ENCODE assay signal across 25 cellular contexts in genomic region chr2:227642691-227643090, GRCh38. TPM values are rescaled to one million over a fixed set of nuclear protein-coding genes. Genes with fewer than 3 reads are reported as not detected.
"Had no signal": no experiment of that assay in that cellular context is flagged by ENCODE, and none has a peak within 500 bp of the region (broad histone marks: within the 10 kb centered on the region; RNA-seq: fewer than 3 reads in every experiment).

No MANE protein-coding gene starts in this region.

- H3K4me3 Mint-ChIP-seq: activated CD4-positive, alpha-beta T cell treated with anti-CD3 and anti-CD28 coated beads, Interleukin-2, amount 10 ng/mL, durations not matched to agents 24 days and 14 days; activated CD8-positive, alpha-beta T cell treated with anti-CD3 and anti-CD28 coated beads, Interleukin-2, amount 10 ng/mL, durations not matched to agents 7 days and 5 days; activated naive CD8-positive, alpha-beta T cell treated with anti-CD3 and anti-CD28 coated beads, Interleukin-2, amount 10 ng/mL, durations not matched to agents 7 days and 5 days; activated T-cell treated with anti-CD3 and anti-CD28 coated beads, Interleukin-2, amount 50 U/mL, for 24 hours; dendritic cell treated with granulocyte-macrophage colony-stimulating factor and Interleukin-4, amounts not matched to agents 40 ng/mL and 50 ng/mL, for 4 days; naive thymus-derived CD8-positive, alpha-beta T cell had no signal

- H3K9me3 Mint-ChIP-seq: activated CD4-positive, alpha-beta T cell treated with anti-CD3 and anti-CD28 coated beads, Interleukin-2, amount 10 ng/mL, durations not matched to agents 24 days and 14 days; activated naive CD8-positive, alpha-beta T cell treated with anti-CD3 and anti-CD28 coated beads, Interleukin-2, amount 10 ng/mL, durations not matched to agents 7 days and 5 days; activated T-cell treated with anti-CD3 and anti-CD28 coated beads, Interleukin-2, amount 50 U/mL, for 24 hours; activated T-helper 2 cell treated with anti-CD3 and anti-CD28 coated beads, Interferon-gamma antibody, Interleukin-2, Interleukin-4, amounts not matched to agents 10 μg/mL and 5 μg/mL and 100 μg/mL, durations not matched to agents 14 hours and 24 hours and 36 hours; dendritic cell treated with granulocyte-macrophage colony-stimulating factor and Interleukin-4, amounts not matched to agents 40 ng/mL and 50 ng/mL, for 4 days; naive thymus-derived CD8-positive, alpha-beta T cell had no signal

- H3K79me2 ChIP-seq: parathyroid adenoma had no signal

- DNase-seq: activated CD4-positive, alpha-beta T cell treated with anti-CD3 and anti-CD28 coated beads, Interleukin-2, amount 10 ng/mL, durations not matched to agents 24 days and 14 days; activated CD8-positive, alpha-beta T cell treated with anti-CD3 and anti-CD28 coated beads, Interleukin-2, amount 10 ng/mL, durations not matched to agents 7 days and 5 days; activated naive CD4-positive, alpha-beta T cell treated with Interleukin-2 at 50 U/mL for 16 hours; activated naive CD8-positive, alpha-beta T cell treated with anti-CD3 and anti-CD28 coated beads, Interleukin-2, amount 10 ng/mL, durations not matched to agents 7 days and 5 days; activated T-cell treated with anti-CD3 and anti-CD28 coated beads, Interleukin-2, amount 50 U/mL, for 24 hours; anterior cingulate cortex; cerebellar nuclear complex; effector CD8-positive, alpha-beta T cell; gastrocnemius medialis; head of caudate nucleus; left lung; naive thymus-derived CD8-positive, alpha-beta T cell; sigmoid colon; stimulated activated CD4-positive, alpha-beta T cell treated with anti-CD3 and anti-CD28 coated beads, Interleukin-1b, Interleukin-23, amount 100 ng/mL, for 48 hours; stimulated activated CD8-positive, alpha-beta memory T cell treated with anti-CD3 and anti-CD28 coated beads, Interleukin-4, amount 100 ng/mL, for 48 hours; stimulated activated naive CD4-positive, alpha-beta T cell; T-helper 1 cell; T1000 had no signal

- H3K4me3 ChIP-seq: gastrocnemius medialis, left lung, sigmoid colon had no signal

- H3K27ac Mint-ChIP-seq: activated CD4-positive, alpha-beta T cell treated with anti-CD3 and anti-CD28 coated beads, Interleukin-2, amount 10 ng/mL, durations not matched to agents 24 days and 14 days; activated CD8-positive, alpha-beta T cell treated with anti-CD3 and anti-CD28 coated beads, Interleukin-2, amount 10 ng/mL, durations not matched to agents 7 days and 5 days; activated naive CD8-positive, alpha-beta T cell treated with anti-CD3 and anti-CD28 coated beads, Interleukin-2, amount 10 ng/mL, durations not matched to agents 7 days and 5 days; activated T-cell treated with anti-CD3 and anti-CD28 coated beads, Interleukin-2, amount 50 U/mL, for 24 hours; activated T-helper 2 cell treated with anti-CD3 and anti-CD28 coated beads, Interferon-gamma antibody, Interleukin-2, Interleukin-4, amounts not matched to agents 10 μg/mL and 5 μg/mL and 100 μg/mL, durations not matched to agents 14 hours and 24 hours and 36 hours; dendritic cell treated with granulocyte-macrophage colony-stimulating factor and Interleukin-4, amounts not matched to agents 40 ng/mL and 50 ng/mL, for 4 days had no signal

- H3K9ac ChIP-seq: parathyroid adenoma had no signal

- H3K27me3 ChIP-seq: gastrocnemius medialis, left lung, sigmoid colon had no signal

- H3K36me3 Mint-ChIP-seq: activated naive CD8-positive, alpha-beta T cell treated with anti-CD3 and anti-CD28 coated beads, Interleukin-2, amount 10 ng/mL, durations not matched to agents 7 days and 5 days; naive thymus-derived CD8-positive, alpha-beta T cell had no signal

- H3K36me3 ChIP-seq: gastrocnemius medialis, left lung, sigmoid colon had no signal

- ATAC-seq: activated CD8-positive, alpha-beta T cell treated with anti-CD3 and anti-CD28 coated beads, Interleukin-2, amount 10 ng/mL, durations not matched to agents 7 days and 5 days; gastrocnemius medialis; left lung; naive thymus-derived CD8-positive, alpha-beta T cell had no signal

- H3K27ac ChIP-seq: gastrocnemius medialis, left lung, parathyroid adenoma, sigmoid colon had no signal

- H3K9me3 ChIP-seq: gastrocnemius medialis, left lung, sigmoid colon had no signal

- H2AFZ ChIP-seq: parathyroid adenoma had no signal

- H3K4me1 ChIP-seq: gastrocnemius medialis, left lung, parathyroid adenoma, sigmoid colon had no signal

- H3K4me1 Mint-ChIP-seq: activated CD4-positive, alpha-beta T cell treated with anti-CD3 and anti-CD28 coated beads, Interleukin-2, amount 10 ng/mL, durations not matched to agents 24 days and 14 days; activated naive CD8-positive, alpha-beta T cell treated with anti-CD3 and anti-CD28 coated beads, Interleukin-2, amount 10 ng/mL, durations not matched to agents 7 days and 5 days; naive thymus-derived CD8-positive, alpha-beta T cell had no signal

RNA-seq across cellular contexts. Expression of gene SCYGR5, which starts 23.9 kb away (rescaled TPM):
- total RNA-seq: activated CD4-positive, alpha-beta T cell treated with anti-CD3 and anti-CD28 coated beads, Interleukin-2, amount 10 ng/mL, durations not matched to agents 24 days and 14 days; activated CD8-positive, alpha-beta T cell treated with anti-CD3 and anti-CD28 coated beads, Interleukin-2, amount 10 ng/mL, durations not matched to agents 7 days and 5 days; activated naive CD8-positive, alpha-beta T cell treated with anti-CD3 and anti-CD28 coated beads, Interleukin-2, amount 10 ng/mL, durations not matched to agents 7 days and 5 days; activated T-helper 2 cell treated with anti-CD3 and anti-CD28 coated beads, Interferon-gamma antibody, Interleukin-2, Interleukin-4, amounts not matched to agents 10 μg/mL and 5 μg/mL and 100 μg/mL, durations not matched to agents 14 hours and 24 hours and 36 hours; bronchial epithelial cell; fibroblast of lung; gastrocnemius medialis; kidney epithelial cell; left lung; naive thymus-derived CD8-positive, alpha-beta T cell; sigmoid colon; ureter had no signal

RNA-seq across cellular contexts. Expression of gene SCYGR4, which starts 25.4 kb away (rescaled TPM):
- total RNA-seq: activated CD4-positive, alpha-beta T cell treated with anti-CD3 and anti-CD28 coated beads, Interleukin-2, amount 10 ng/mL, durations not matched to agents 24 days and 14 days; activated CD8-positive, alpha-beta T cell treated with anti-CD3 and anti-CD28 coated beads, Interleukin-2, amount 10 ng/mL, durations not matched to agents 7 days and 5 days; activated naive CD8-positive, alpha-beta T cell treated with anti-CD3 and anti-CD28 coated beads, Interleukin-2, amount 10 ng/mL, durations not matched to agents 7 days and 5 days; activated T-helper 2 cell treated with anti-CD3 and anti-CD28 coated beads, Interferon-gamma antibody, Interleukin-2, Interleukin-4, amounts not matched to agents 10 μg/mL and 5 μg/mL and 100 μg/mL, durations not matched to agents 14 hours and 24 hours and 36 hours; bronchial epithelial cell; fibroblast of lung; gastrocnemius medialis; kidney epithelial cell; left lung; naive thymus-derived CD8-positive, alpha-beta T cell; sigmoid colon; ureter had no signal

RNA-seq across cellular contexts. Expression of gene SCYGR3, which starts 28.1 kb away (rescaled TPM):
- total RNA-seq: activated CD4-positive, alpha-beta T cell treated with anti-CD3 and anti-CD28 coated beads, Interleukin-2, amount 10 ng/mL, durations not matched to agents 24 days and 14 days; activated CD8-positive, alpha-beta T cell treated with anti-CD3 and anti-CD28 coated beads, Interleukin-2, amount 10 ng/mL, durations not matched to agents 7 days and 5 days; activated naive CD8-positive, alpha-beta T cell treated with anti-CD3 and anti-CD28 coated beads, Interleukin-2, amount 10 ng/mL, durations not matched to agents 7 days and 5 days; activated T-helper 2 cell treated with anti-CD3 and anti-CD28 coated beads, Interferon-gamma antibody, Interleukin-2, Interleukin-4, amounts not matched to agents 10 μg/mL and 5 μg/mL and 100 μg/mL, durations not matched to agents 14 hours and 24 hours and 36 hours; bronchial epithelial cell; fibroblast of lung; gastrocnemius medialis; kidney epithelial cell; left lung; naive thymus-derived CD8-positive, alpha-beta T cell; sigmoid colon; ureter had no signal

RNA-seq across cellular contexts. Expression of gene SCYGR2, which starts 44.0 kb away (rescaled TPM):
- total RNA-seq: activated CD4-positive, alpha-beta T cell treated with anti-CD3 and anti-CD28 coated beads, Interleukin-2, amount 10 ng/mL, durations not matched to agents 24 days and 14 days; activated CD8-positive, alpha-beta T cell treated with anti-CD3 and anti-CD28 coated beads, Interleukin-2, amount 10 ng/mL, durations not matched to agents 7 days and 5 days; activated naive CD8-positive, alpha-beta T cell treated with anti-CD3 and anti-CD28 coated beads, Interleukin-2, amount 10 ng/mL, durations not matched to agents 7 days and 5 days; activated T-helper 2 cell treated with anti-CD3 and anti-CD28 coated beads, Interferon-gamma antibody, Interleukin-2, Interleukin-4, amounts not matched to agents 10 μg/mL and 5 μg/mL and 100 μg/mL, durations not matched to agents 14 hours and 24 hours and 36 hours; bronchial epithelial cell; fibroblast of lung; gastrocnemius medialis; kidney epithelial cell; left lung; naive thymus-derived CD8-positive, alpha-beta T cell; sigmoid colon; ureter had no signal
